In the genomic region with DNA sequence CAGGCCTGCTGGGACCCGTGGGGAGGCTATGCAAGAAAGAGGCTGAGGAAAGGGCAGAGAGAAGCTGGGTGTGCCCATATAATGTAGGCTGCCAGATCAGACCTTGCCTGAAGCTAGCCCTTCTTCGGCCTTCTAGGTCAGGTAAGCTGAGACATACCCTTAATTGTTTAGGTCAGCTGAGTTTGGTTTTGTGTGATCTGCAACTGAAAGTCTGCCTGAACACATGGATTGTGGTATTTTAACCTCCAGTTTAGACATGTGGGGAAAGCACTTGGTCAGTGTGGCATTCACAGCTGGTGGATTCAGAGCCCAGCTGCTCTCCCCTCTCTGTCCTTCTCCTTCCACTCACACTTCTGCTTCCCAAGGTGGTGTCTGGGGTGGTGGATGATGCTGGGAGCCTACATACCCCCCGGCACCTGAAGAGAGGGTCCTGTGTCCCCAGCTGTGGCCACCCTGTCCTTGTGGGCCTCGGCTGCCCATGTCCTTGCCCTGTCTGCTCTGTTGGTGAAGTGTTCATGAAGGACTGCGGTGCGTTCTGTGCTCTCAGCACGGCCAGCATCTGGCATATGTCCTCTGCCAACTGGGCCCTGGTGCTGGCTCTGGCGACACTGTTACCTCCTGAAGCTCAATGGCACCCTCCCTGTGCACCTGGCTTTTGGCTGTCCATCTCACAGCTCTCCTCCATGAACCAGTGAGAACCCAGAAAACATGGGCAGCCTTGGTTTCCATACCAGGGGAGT, we compare ENCODE assay signal across 18 cellular contexts.
DNase-seq lines count a peak whose midpoint lies in the region; ATAC-seq, FAIRE-seq and TF ChIP-seq lines count a peak whose summit lies in the region.
"Had no signal": no experiment of that assay in that cellular context is flagged by ENCODE, and none has a peak within 500 bp of the region (broad histone marks: within the 10 kb centered on the region; RNA-seq: fewer than 3 reads in every experiment).

No MANE protein-coding gene starts in this region.

- no peak for FAIRE-seq in GM12878 (lab: Jason Lieb, UNC)
- FAIRE-seq: HepG2 had no signal

- H4K20me1 ChIP-seq in GM12878 (ENCODE audit: control insufficient read depth, insufficient read depth): no peaks in the 10 kb centered on the region

- no peak for TF ChIP-seq POLR2A in GM12878 (IDR thresholded peaks at IDR 0.05; ENCODE audit: low read depth, low read length)

- no TSS peak for BruUV-seq in GM12878 (replicated peaks; lab: Mats Ljungman, UMichigan)

- H3K4me2 ChIP-seq in GM12878 (ENCODE audit: control insufficient read depth, insufficient read depth): no peak overlapping the region

- H3K4me3 ChIP-seq in GM12878 (no peak overlapping the region), lower lobe of right lung (no peak overlapping the region), coronary artery (no peak overlapping the region)
- H3K4me3 ChIP-seq: colonic mucosa, tibial artery had no signal

- H3K4me1 Mint-ChIP-seq in natural killer cell treated with Interleukin-12 subunit alpha and Interleukin-12 subunit beta and Interleukin-15 and Interleukin-18, amount 100 ng/mL, for 72 hours (ENCODE audit: low read depth in 2 of 2): no peaks in the 10 kb centered on the region
- no peaks in the 10 kb centered on the region for H3K4me1 Mint-ChIP-seq in natural killer cell
- H3K4me1 Mint-ChIP-seq: immature natural killer cell had no signal

- no peak for TF ChIP-seq RAD21 in GM12878 (IDR thresholded peaks at IDR 0.05; ENCODE audit: insufficient read depth, low read depth, low read length)

- 60% methylated on average over 8 of the region's 8 CpGs for WGBS in GM12878 (ENCODE audit: insufficient coverage, insufficient replicate concordance, low lambda C conversion rate, missing lambda C conversion rate)

- in situ Hi-C loops in GM12878 (cut with MboI): no loop called here

- no peak for DNase-seq in natural killer cell treated with Interleukin-12 subunit alpha and Interleukin-12 subunit beta and Interleukin-15 and Interleukin-18, amount 100 ng/mL, for 72 hours (ENCODE audit: low spot score)
- DNase-seq in natural killer cell: no peak
- peak; percentile 35 for DNase-seq in GM12878 (ENCODE audit: low read depth, low spot score)
- DNase-seq in omental fat pad (ENCODE audit: low spot score): no peak
- no peak for DNase-seq in SKM-1 treated with dmso at 0.1 percent for 144 hours (lab: John Stamatoyannopoulos, UW; ENCODE audit: unreplicated experiment)
- DNase-seq in lower lobe of right lung: no peak
- DNase-seq in coronary artery (ENCODE audit: low spot score): no peak
- DNase-seq: activated T-cell treated with anti-CD3 and anti-CD28 coated beads, Interleukin-2, amount 50 U/mL, for 24 hours; colonic mucosa; GOT3; immature natural killer cell; mesendoderm; NK-92 treated with Interleukin-12 subunit alpha and Interleukin-12 subunit beta, amount 100 ng/mL, for 24 hours; SIG-M5; tibial artery had no signal

- H3K27me3 ChIP-seq in GM12878 (replicated peaks in 1 of 2; ENCODE audit: control insufficient read depth in 2 of 2, insufficient read depth in 2 of 2, low read length in 1 of 2) (no peaks in the 10 kb centered on the region), lower lobe of right lung (ENCODE audit: low read depth) (no peaks in the 10 kb centered on the region)
- H3K27me3 ChIP-seq: colonic mucosa, tibial artery had no signal

- RAD21 ChIA-PET in GM12878 (lab: Charles Lee; ENCODE audit: unreplicated experiment): interaction anchor here (0.9 to 1.5 kb wide), 4 partner anchors 8 to 133 kb away, joined by 3 to 6 read pairs (median 4); a partner anchor contains a TSS

- no peak overlapping the region for H3K27ac ChIP-seq in GM12878 (ENCODE audit: control insufficient read depth, insufficient read depth)
- no peak overlapping the region for H3K27ac ChIP-seq in lower lobe of right lung
- H3K27ac ChIP-seq in coronary artery: peak overlapping the region in 1 of 2 donors; percentile 3
- H3K27ac ChIP-seq: colonic mucosa, parathyroid adenoma, tibial artery had no signal

- H3K4me3 Mint-ChIP-seq in natural killer cell treated with Interleukin-12 subunit alpha and Interleukin-12 subunit beta and Interleukin-15 and Interleukin-18, amount 100 ng/mL, for 72 hours: no peak overlapping the region
- H3K4me3 Mint-ChIP-seq in natural killer cell: no peak overlapping the region
- H3K4me3 Mint-ChIP-seq: activated T-cell treated with anti-CD3 and anti-CD28 coated beads, Interleukin-2, amount 50 U/mL, for 24 hours; immature natural killer cell had no signal

- H3K36me3 ChIP-seq in GM12878 (ENCODE audit: control insufficient read depth in 2 of 2, insufficient read depth in 2 of 2, low read length in 1 of 2) (no peaks in the 10 kb centered on the region), lower lobe of right lung (no peaks in the 10 kb centered on the region)
- H3K36me3 ChIP-seq: colonic mucosa, tibial artery had no signal

- H3K4me1 ChIP-seq in GM12878 (ENCODE audit: control insufficient read depth, insufficient read depth, low read length) (peaks cover 15% of the 10 kb centered on the region), lower lobe of right lung (no peaks in the 10 kb centered on the region)
- H3K4me1 ChIP-seq: colonic mucosa, parathyroid adenoma, tibial artery had no signal

- H3K9me3 ChIP-seq in GM12878 (replicated peaks; ENCODE audit: control insufficient read depth, insufficient read depth, low read length): no peaks in the 10 kb centered on the region
- no peaks in the 10 kb centered on the region for H3K9me3 ChIP-seq in lower lobe of right lung
- H3K9me3 ChIP-seq: colonic mucosa, tibial artery had no signal

- H3K27ac Mint-ChIP-seq in natural killer cell treated with Interleukin-12 subunit alpha and Interleukin-12 subunit beta and Interleukin-15 and Interleukin-18, amount 100 ng/mL, for 72 hours: no peak overlapping the region
- H3K27ac Mint-ChIP-seq in natural killer cell: no peak overlapping the region
- H3K27ac Mint-ChIP-seq: immature natural killer cell had no signal

- TF ChIP-seq CTCF in natural killer cell (IDR thresholded peaks at IDR 0.05): no peak
- no peak for TF ChIP-seq CTCF in GM12878 (IDR thresholded peaks at IDR 0.05 in 2 of 3, conservative IDR thresholded peaks at IDR 0.05 in 1 of 3; ENCODE audit: control insufficient read depth in 2 of 3, extremely low read depth in 1 of 3, insufficient read depth in 1 of 3, low read depth in 3 of 3, low read length in 3 of 3)
- TF ChIP-seq CTCF in omental fat pad (IDR thresholded peaks at IDR 0.05): no peak
- no peak for TF ChIP-seq CTCF in lower lobe of right lung (IDR thresholded peaks at IDR 0.05)
- no peak for TF ChIP-seq CTCF in coronary artery (IDR thresholded peaks at IDR 0.05)

- SMC1A ChIA-PET in GM12878 (lab: Charles Lee; ENCODE audit: uncharacterized antibody, unreplicated experiment): interaction anchor here (1.0 to 1.4 kb wide), 4 partner anchors 11 to 31 kb away, joined by 3 to 4 read pairs (median 4); no protein-coding TSS in a partner anchor

- no peaks in the 10 kb centered on the region for H3K9me3 Mint-ChIP-seq in natural killer cell treated with Interleukin-12 subunit alpha and Interleukin-12 subunit beta and Interleukin-15 and Interleukin-18, amount 100 ng/mL, for 72 hours
- no peaks in the 10 kb centered on the region for H3K9me3 Mint-ChIP-seq in natural killer cell
- H3K9me3 Mint-ChIP-seq: activated T-cell treated with anti-CD3 and anti-CD28 coated beads, Interleukin-2, amount 50 U/mL, for 24 hours; immature natural killer cell had no signal

- no peaks in the 10 kb centered on the region for H3K79me2 ChIP-seq in GM12878 (ENCODE audit: control insufficient read depth, insufficient read depth, low read length)
- H3K79me2 ChIP-seq: parathyroid adenoma had no signal

- H3K36me3 Mint-ChIP-seq in natural killer cell treated with Interleukin-12 subunit alpha and Interleukin-12 subunit beta and Interleukin-15 and Interleukin-18, amount 100 ng/mL, for 72 hours: no peaks in the 10 kb centered on the region
- no peaks in the 10 kb centered on the region for H3K36me3 Mint-ChIP-seq in natural killer cell
- H3K36me3 Mint-ChIP-seq: immature natural killer cell had no signal

- ATAC-seq in natural killer cell treated with Interleukin-12 subunit alpha and Interleukin-12 subunit beta and Interleukin-15 and Interleukin-18, amount 100 ng/mL, for 72 hours: peak; percentile 33 to 52
- ATAC-seq in natural killer cell: no peak
- peak; percentile 83 for ATAC-seq in GM12878
- ATAC-seq in omental fat pad (ENCODE audit: low FRiP score): peak; percentile 39
- no peak for ATAC-seq in GM18502 (IDR thresholded peaks at IDR 0.05; ENCODE audit: poor library complexity, unreplicated experiment)
- ATAC-seq in lower lobe of right lung: no peak

- POLR2A ChIA-PET in GM12878 (lab: Charles Lee): interaction anchor here (0.5 to 1.8 kb wide), 2 partner anchors 132 to 287 kb away, joined by 4 to 5 read pairs; a partner anchor contains a TSS

- intact Hi-C loops in natural killer cell (cut with micrococcal nuclease): no loop called here
- intact Hi-C loops in GM12878 (cut with micrococcal nuclease; ENCODE audit: unreplicated experiment): no loop called here
- intact Hi-C loops in lower lobe of right lung (cut with DNase I): no loop called here

- H3K27me3 Mint-ChIP-seq in natural killer cell treated with Interleukin-12 subunit alpha and Interleukin-12 subunit beta and Interleukin-15 and Interleukin-18, amount 100 ng/mL, for 72 hours: peaks cover 11 to 20% of the 10 kb centered on the region in 2 donors
- H3K27me3 Mint-ChIP-seq in natural killer cell (ENCODE audit: low read depth in 2 of 2): peaks cover 2 to 27% of the 10 kb centered on the region in 2 donors
- H3K27me3 Mint-ChIP-seq: activated T-cell treated with anti-CD3 and anti-CD28 coated beads, Interleukin-2, amount 50 U/mL, for 24 hours had no signal

- TF ChIP-seq EP300 in GM12878 (IDR thresholded peaks at IDR 0.05; ENCODE audit: borderline replicate concordance in 1 of 2, control insufficient read depth in 1 of 2, low read depth in 2 of 2, low read length in 2 of 2): no peak; a peak in 1 of 4 replicates

- H3K9ac ChIP-seq in GM12878 (ENCODE audit: control insufficient read depth, insufficient read depth, low read length): no peak overlapping the region
- H3K9ac ChIP-seq: parathyroid adenoma had no signal

- CTCF ChIA-PET in GM12878 (lab: Yijun Ruan, JAX): interaction anchor here (0.7 to 1.3 kb wide), 4 partner anchors 8 to 79 kb away, joined by 3 read pairs; no protein-coding TSS in a partner anchor

- no peak overlapping the region for H2AFZ ChIP-seq in GM12878 (ENCODE audit: control insufficient read depth, low read depth, low read length)
- H2AFZ ChIP-seq: parathyroid adenoma had no signal

TF ChIP-seq in GM12878, 131 proteins besides CTCF, POLR2A, EP300 and RAD21 (continues in another document):
- peak; percentile 52; the same call in 1 of the 2 replicates for TF ChIP-seq NFIC (IDR thresholded peaks at IDR 0.05; ENCODE audit: low read depth, low read length)
- TF ChIP-seq IRF4 (IDR thresholded peaks at IDR 0.05; ENCODE audit: low read depth, low read length): peak; percentile 56; the same call in 1 of the 2 replicates
- peak; percentile 98 for TF ChIP-seq TCF12 (IDR thresholded peaks at IDR 0.05; ENCODE audit: low read depth, low read length)
- 0 out of 2 replicates have a peak, but pooled peaks have one; percentile 18 for TF ChIP-seq NR2F1 (conservative IDR thresholded peaks at IDR 0.05)
- TF ChIP-seq RB1 (IDR thresholded peaks at IDR 0.05; ENCODE audit: borderline replicate concordance): no peak

Comparison
In these comparisons a context has a peak if more than half of its experiments do, and no peak if none do; other contexts are left out.
1. ATAC-seq: peak in natural killer cell treated with Interleukin-12 subunit alpha and Interleukin-12 subunit beta and Interleukin-15 and Interleukin-18, amount 100 ng/mL, for 72 hours (2 of 2), GM12878 (single experiment) and omental fat pad (single experiment); none in natural killer cell (0 of 3), GM18502 (single experiment) and lower lobe of right lung (0 of 2).